In genomic region chr4:71978192-71978845, GRCh38 we compare ENCODE assay signal across 28 cellular contexts. TPM values are rescaled to one million over a fixed set of nuclear protein-coding genes. Genes with fewer than 3 reads are reported as not detected.
DNase-seq lines count a peak whose midpoint lies in the region; ATAC-seq, FAIRE-seq and TF ChIP-seq lines count a peak whose summit lies in the region.
"Had no signal": no experiment of that assay in that cellular context is flagged by ENCODE, and none has a peak within 500 bp of the region (broad histone marks: within the 10 kb centered on the region; RNA-seq: fewer than 3 reads in every experiment).

No MANE protein-coding gene starts in this region.

- TF ChIP-seq POLR2A in endothelial cell of umbilical vein (IDR thresholded peaks at IDR 0.05; ENCODE audit: low read depth, low read length), result no peak

- H3K4me3 Mint-ChIP-seq in CD4-positive, alpha-beta memory T cell, result no peak overlapping the region
- H3K4me3 Mint-ChIP-seq: T-cell had no signal

- dilution Hi-C loops in endothelial cell of umbilical vein (cut with MboI; ENCODE audit: extremely low pct_ligation_motif_present, low sequenced_read_pairs), result no loop called here

- H3K9me3 Mint-ChIP-seq in CD4-positive, alpha-beta memory T cell, result peaks cover 0 to 2% (median 0%) of the 10 kb centered on the region in 8 donors
- H3K9me3 Mint-ChIP-seq in activated naive CD4-positive, alpha-beta T cell treated with anti-CD3 and anti-CD28 coated beads, Interleukin-2, amount 50 U/mL, for 72 hours, result peaks cover 0 to under 1% of the 10 kb centered on the region in 2 donors

- WGBS in small intestine, 3 donors, result 74 to 89% (median 86%) methylated on average over 1 of the region's 1 CpG

- no peak overlapping the region for H3K9ac ChIP-seq in BLaER1 treated with 17β-estradiol and CSF1 and Interleukin-3, amounts not matched to agents 10 nM and 100 nM
- H3K9ac ChIP-seq in endothelial cell of umbilical vein (replicated peaks; ENCODE audit: extremely low read depth, insufficient read depth, low read length), result no peak overlapping the region
- H3K9ac ChIP-seq: KMS-11, SK-N-SH had no signal

- H3K27me3 Mint-ChIP-seq in CD4-positive, alpha-beta memory T cell, result no peaks in the 10 kb centered on the region
- H3K27me3 Mint-ChIP-seq: T-cell had no signal

- intact Hi-C loops in endothelial cell of umbilical vein (cut with micrococcal nuclease), result loop anchor here (1.0 kb wide), 1 partner anchor 33 kb away; no protein-coding TSS in a partner anchor
- intact Hi-C loops in CD4-positive, alpha-beta memory T cell (cut with micrococcal nuclease), result no loop called here

- H3K4me3 ChIP-seq in BLaER1 treated with 17β-estradiol and CSF1 and Interleukin-3, amounts not matched to agents 10 nM and 100 nM, result no peak overlapping the region
- H3K4me3 ChIP-seq in endothelial cell of umbilical vein (replicated peaks in 1 of 3; ENCODE audit: insufficient read depth in 1 of 3, low read depth in 1 of 3, low read length in 3 of 3) (no peak overlapping the region), small intestine (ENCODE audit: low read depth in 1 of 2, low read length in 2 of 2) (no peak overlapping the region)
- no peak overlapping the region for H3K4me3 ChIP-seq in CD4-positive, alpha-beta memory T cell (ENCODE audit: low read length in 2 of 2)
- H3K4me3 ChIP-seq: PC-9 had no signal

- no peaks in the 10 kb centered on the region for H3K36me3 ChIP-seq in BLaER1 treated with 17β-estradiol and CSF1 and Interleukin-3, amounts not matched to agents 10 nM and 100 nM
- no peaks in the 10 kb centered on the region for H3K36me3 ChIP-seq in endothelial cell of umbilical vein (ENCODE audit: control insufficient read depth in 2 of 2, extremely low read depth in 1 of 2, insufficient read depth in 2 of 2, low read length in 2 of 2)
- H3K36me3 ChIP-seq in small intestine (ENCODE audit: control insufficient read depth in 2 of 2, insufficient read depth in 2 of 2, low read length in 2 of 2), result no peaks in the 10 kb centered on the region
- no peaks in the 10 kb centered on the region for H3K36me3 ChIP-seq in CD4-positive, alpha-beta memory T cell (ENCODE audit: insufficient read depth, low read length)

- CTCF ChIA-PET in endothelial cell of umbilical vein (lab: Charles Lee), result no interaction called here
- CTCF ChIA-PET in CD4-positive, alpha-beta memory T cell (lab: Charles Lee; ENCODE audit: partially characterized antibody), result no interaction called here

- no peak for TF ChIP-seq CTCF in endothelial cell of umbilical vein (IDR thresholded peaks at IDR 0.05; ENCODE audit: extremely low read depth in 1 of 2, insufficient read depth in 1 of 2, low read depth in 1 of 2, low read length in 2 of 2)

- no peaks in the 10 kb centered on the region for H3K9me1 ChIP-seq in endothelial cell of umbilical vein (replicated peaks; ENCODE audit: control insufficient read depth, extremely low read depth, insufficient read depth, low read length)

- H3K9me3 ChIP-seq in BLaER1 treated with 17β-estradiol and CSF1 and Interleukin-3, amounts not matched to agents 10 nM and 100 nM (replicated peaks in 1 of 11), result no peaks in the 10 kb centered on the region
- H3K9me3 ChIP-seq in endothelial cell of umbilical vein (replicated peaks; ENCODE audit: control insufficient read depth, insufficient read depth, low read length) (no peaks in the 10 kb centered on the region), small intestine (ENCODE audit: control insufficient read depth, low read depth) (no peaks in the 10 kb centered on the region)
- no peaks in the 10 kb centered on the region for H3K9me3 ChIP-seq in CD4-positive, alpha-beta memory T cell (ENCODE audit: control insufficient read depth in 1 of 2, low read length in 2 of 2)
- H3K9me3 ChIP-seq: SK-N-SH had no signal

- no peak overlapping the region for H3K27ac Mint-ChIP-seq in CD4-positive, alpha-beta memory T cell
- no peak overlapping the region for H3K27ac Mint-ChIP-seq in activated naive CD4-positive, alpha-beta T cell treated with anti-CD3 and anti-CD28 coated beads, Interleukin-2, amount 50 U/mL, for 72 hours
- H3K27ac Mint-ChIP-seq: T-cell had no signal

- no peaks in the 10 kb centered on the region for H4K20me1 ChIP-seq in BLaER1 treated with 17β-estradiol and CSF1 and Interleukin-3, amounts not matched to agents 10 nM and 100 nM
- no peaks in the 10 kb centered on the region for H4K20me1 ChIP-seq in endothelial cell of umbilical vein (replicated peaks; ENCODE audit: control insufficient read depth, extremely low read depth, insufficient read depth, low read length)

- H3K4me1 ChIP-seq in BLaER1 treated with 17β-estradiol and CSF1 and Interleukin-3, amounts not matched to agents 10 nM and 100 nM, result peaks cover 0 to 16% (median 0%) of the 10 kb centered on the region in 10 experiments; a peak in 7 of 20 replicates
- peaks cover 6% of the 10 kb centered on the region for H3K4me1 ChIP-seq in endothelial cell of umbilical vein (ENCODE audit: control insufficient read depth, extremely low read depth, insufficient read depth, low read length)
- no peaks in the 10 kb centered on the region for H3K4me1 ChIP-seq in small intestine (ENCODE audit: control insufficient read depth in 2 of 2, insufficient read depth in 1 of 2, low read depth in 1 of 2, low read length in 1 of 2)
- no peaks in the 10 kb centered on the region for H3K4me1 ChIP-seq in CD4-positive, alpha-beta memory T cell (ENCODE audit: insufficient read depth, low read length)

- no peaks in the 10 kb centered on the region for H3K36me3 Mint-ChIP-seq in CD4-positive, alpha-beta memory T cell
- H3K36me3 Mint-ChIP-seq in activated naive CD4-positive, alpha-beta T cell treated with anti-CD3 and anti-CD28 coated beads, Interleukin-2, amount 50 U/mL, for 72 hours, result no peaks in the 10 kb centered on the region
- H3K36me3 Mint-ChIP-seq: T-cell had no signal

- H2AFZ ChIP-seq in endothelial cell of umbilical vein (ENCODE audit: low read depth, low read length), result no peak overlapping the region
- H2AFZ ChIP-seq: PC-9 had no signal

- FAIRE-seq in endothelial cell of umbilical vein (lab: Jason Lieb, UNC) (no peak), small intestine (lab: Jason Lieb, UNC) (no peak)
- FAIRE-seq: D721Med, GM19239, HTR-8/SVneo had no signal

- POLR2A ChIA-PET in endothelial cell of umbilical vein (lab: Charles Lee), result no interaction called here
- POLR2A ChIA-PET in CD4-positive, alpha-beta memory T cell (lab: Charles Lee; ENCODE audit: partially characterized antibody), result no interaction called here

- no peaks in the 10 kb centered on the region for H3K4me1 Mint-ChIP-seq in CD4-positive, alpha-beta memory T cell
- H3K4me1 Mint-ChIP-seq: T-cell had no signal

- ATAC-seq in activated naive CD4-positive, alpha-beta T cell treated with anti-CD3 and anti-CD28 coated beads, Interleukin-2, amount 50 U/mL, for 72 hours, result no peak
- ATAC-seq: T-cell had no signal

- H3K79me2 ChIP-seq in endothelial cell of umbilical vein (ENCODE audit: control insufficient read depth, insufficient read depth, low read length), result no peaks in the 10 kb centered on the region

- peak overlapping the region in 7 of 11 experiments; percentile 16 to 70 (median 54); a peak in 14 of 22 replicates for H3K27ac ChIP-seq in BLaER1 treated with 17β-estradiol and CSF1 and Interleukin-3, amounts not matched to agents 10 nM and 100 nM
- H3K27ac ChIP-seq in endothelial cell of umbilical vein (ENCODE audit: insufficient read depth, low read depth, low read length) (no peak overlapping the region), small intestine (ENCODE audit: low read depth in 1 of 2, low read length in 1 of 2) (no peak overlapping the region)
- no peak overlapping the region for H3K27ac ChIP-seq in CD4-positive, alpha-beta memory T cell (ENCODE audit: low read depth, low read length)
- H3K27ac ChIP-seq: KMS-11, PC-9 had no signal

- no TSS peak for BruUV-seq in endothelial cell of umbilical vein (replicated peaks; lab: Mats Ljungman, UMichigan)

- peak overlapping the region in 3 of 11 experiments; percentile 21 to 47 (median 35); a peak in 7 of 22 replicates for H3K4me2 ChIP-seq in BLaER1 treated with 17β-estradiol and CSF1 and Interleukin-3, amounts not matched to agents 10 nM and 100 nM
- H3K4me2 ChIP-seq in endothelial cell of umbilical vein (ENCODE audit: insufficient read depth, low read length), result no peak overlapping the region
- H3K4me2 ChIP-seq: KMS-11, PC-9, SK-N-SH had no signal

- H3K27me3 ChIP-seq in BLaER1 treated with 17β-estradiol and CSF1 and Interleukin-3, amounts not matched to agents 10 nM and 100 nM, result no peaks in the 10 kb centered on the region
- H3K27me3 ChIP-seq in endothelial cell of umbilical vein (ENCODE audit: control insufficient read depth in 2 of 2, insufficient read depth in 2 of 2, low read length in 2 of 2) (no peaks in the 10 kb centered on the region), small intestine (ENCODE audit: control insufficient read depth in 2 of 2, insufficient read depth in 2 of 2, low read length in 2 of 2) (no peaks in the 10 kb centered on the region)
- no peaks in the 10 kb centered on the region for H3K27me3 ChIP-seq in CD4-positive, alpha-beta memory T cell (ENCODE audit: insufficient read depth, low read length)

- DNase-seq in MV-4-11 (lab: John Stamatoyannopoulos, UW), result peak; percentile 90
- DNase-seq in OCI-M1 (lab: John Stamatoyannopoulos, UW), result peak; percentile 50
- peak; percentile 66 for DNase-seq in endothelial cell of umbilical vein (ENCODE audit: low read depth, low spot score)
- no peak for DNase-seq in small intestine
- no peak for DNase-seq in CD4-positive, alpha-beta memory T cell
- no peak for DNase-seq in activated naive CD4-positive, alpha-beta T cell treated with anti-CD3 and anti-CD28 coated beads, Interleukin-2, amount 50 U/mL, for 72 hours (ENCODE audit: low spot score in 2 of 2)
- no peak for DNase-seq in hypothalamus (lab: John Stamatoyannopoulos, UW)
- DNase-seq: 8988T; C1 segment of cervical spinal cord; DMS53; GDM1; NCI-H1092; NCI-H1436; NCI-H1930; NCI-H2227 treated with DMSO at 0.1 percent for 48 hours; NCI-H510A; NCI-H748 treated with DMSO at 0.1 percent for 48 hours; NK-92 treated with Interleukin-12 subunit alpha and Interleukin-12 subunit beta, amount 100 ng/mL, for 24 hours; PC-9; RPMI8226; SHP77; SK-N-SH; T-cell had no signal

TF ChIP-seq in endothelial cell of umbilical vein, 7 proteins besides CTCF, POLR2A, EP300 and RAD21 (continues in another document):
- TF ChIP-seq EZH2 (IDR thresholded peaks at IDR 0.05; ENCODE audit: borderline replicate concordance, low read depth, low read length, severe bottlenecking), result no peak

RNA-seq across cellular contexts. Expression of gene NPFFR2, which starts 53.5 kb away (rescaled TPM):
- 0.23 TPM in 1 of 2 replicates, not detected in the other for total RNA-seq in endothelial cell of umbilical vein
- polyA plus RNA-seq in endothelial cell of umbilical vein (0.06 and 0.13 TPM in 2 replicates), small intestine (not detected)
- polyA plus RNA-seq in endothelial cell of umbilical vein (2011; cell fraction: cytosol; rRNA removed), result 0.08 and 0.14 TPM in 2 replicates
- polyA plus RNA-seq in endothelial cell of umbilical vein (2011; cell fraction: nucleus; rRNA removed), result 0.16 TPM in 1 of 2 replicates, not detected in the other
- polyA plus RNA-seq in endothelial cell of umbilical vein (2012), result not detected in 2 replicates
- polyA minus RNA-seq in endothelial cell of umbilical vein, result 0.51 and 0.80 TPM in 2 replicates
- not detected for polyA minus RNA-seq in endothelial cell of umbilical vein (2011; cell fraction: cytosol; rRNA and poly(A)+ RNA removed)
- not detected in 2 replicates for polyA minus RNA-seq in endothelial cell of umbilical vein (2011; cell fraction: nucleus; rRNA and poly(A)+ RNA removed)
- not detected for total RNA-seq in CD4-positive, alpha-beta memory T cell
- not detected for polyA plus RNA-seq in CD4-positive, alpha-beta memory T cell
- not detected for total RNA-seq in activated naive CD4-positive, alpha-beta T cell treated with anti-CD3 and anti-CD28 coated beads, Interleukin-2, amount 50 U/mL, for 72 hours
- total RNA-seq: PC-9, T-cell had no signal

Comparison
In these comparisons a context has a peak if more than half of its experiments do, and no peak if none do; other contexts are left out.
1. H3K27ac ChIP-seq: peak in BLaER1 treated with 17β-estradiol and CSF1 and Interleukin-3, amounts not matched to agents 10 nM and 100 nM (7 of 11); none in endothelial cell of umbilical vein (single experiment), small intestine (0 of 2) and CD4-positive, alpha-beta memory T cell (single experiment).
2. DNase-seq: peak in MV-4-11 (single experiment), OCI-M1 (single experiment) and endothelial cell of umbilical vein (single experiment); none in small intestine (single experiment), CD4-positive, alpha-beta memory T cell (0 of 5), activated naive CD4-positive, alpha-beta T cell treated with anti-CD3 and anti-CD28 coated beads, Interleukin-2, amount 50 U/mL, for 72 hours (0 of 2) and hypothalamus (0 of 51).